In genomic region chr15:41683955-41684354, GRCh38 we compare ENCODE assay signal across 19 cellular contexts.
"Had no signal": no experiment of that assay in that cellular context is flagged by ENCODE, and none has a peak within 500 bp of the region (broad histone marks: within the 10 kb centered on the region; RNA-seq: fewer than 3 reads in every experiment).

No MANE protein-coding gene starts in this region.

- FAIRE-seq: astrocyte, K562 had no signal

- H3K9me3 ChIP-seq: SJSA1 had no signal

- DNase-seq: activated B cell treated with CpG ODN at 0.5 μM for 24 hours; activated CD4-positive, alpha-beta memory T cell treated with anti-CD3 and anti-CD28 coated beads for 36 hours; activated CD4-positive, alpha-beta T cell treated with anti-CD3 and anti-CD28 coated beads, Interleukin-2, amount 10 ng/mL, durations not matched to agents 7 days and 5 days; activated CD8-positive, alpha-beta memory T cell treated with anti-CD3 and anti-CD28 coated beads for 24 hours; activated effector memory CD4-positive, alpha-beta T cell treated with anti-CD3 and anti-CD28 coated beads, Interleukin-2, amount 50 U/mL, for 16 hours; activated naive CD4-positive, alpha-beta T cell treated with anti-CD3 and anti-CD28 coated beads for 36 hours; activated T-cell treated with anti-CD3 and anti-CD28 coated beads, Interleukin-2, amount 50 U/mL, for 4 hours; amygdala; Karpas-422; NCI-H1105 treated with DMSO at 0.1 percent for 48 hours; NCI-H1436 treated with DMSO at 0.1 percent for 48 hours; NCI-H187; NCI-H2081; NCI-H446; NCI-H524; PC-9 had no signal

- H3K4me2 ChIP-seq: PC-9 had no signal

- H2AFZ ChIP-seq: PC-9 had no signal

- H3K36me3 ChIP-seq: SJSA1 had no signal

- ATAC-seq: activated T-cell treated with anti-CD3 and anti-CD28 coated beads, Interleukin-2, amount 50 U/mL, for 4 hours; K562 had no signal

- H3K27ac ChIP-seq: PC-9, SJSA1 had no signal

- H3K27me3 ChIP-seq: SJSA1 had no signal

- H3K4me3 ChIP-seq: K562, PC-9, SJSA1 had no signal

- H3K4me1 ChIP-seq: SJSA1 had no signal
